29 cellular contexts compared by ENCODE assay signal in genomic region chr5:150306775-150307174, GRCh38. TPM values are rescaled to one million over a fixed set of nuclear protein-coding genes. Genes with fewer than 3 reads are reported as not detected.
"Had no signal": no experiment of that assay in that cellular context is flagged by ENCODE, and none has a peak within 500 bp of the region (broad histone marks: within the 10 kb centered on the region; RNA-seq: fewer than 3 reads in every experiment).

No MANE protein-coding gene starts in this region.

- H3K36me3 ChIP-seq: esophagus squamous epithelium, heart right ventricle, left lung, prostate gland, right atrium auricular region, spleen, tibial artery, upper lobe of right lung, vagina had no signal

- H3K4me3 ChIP-seq: coronary artery, esophagus squamous epithelium, heart right ventricle, left lung, prostate gland, right atrium auricular region, skin epidermis, spleen, testis, tibial artery, upper lobe of right lung, vagina had no signal

- H3K9me3 Mint-ChIP-seq: natural killer cell; neural crest cell; stimulated activated memory B cell treated with anti-CD40 and anti-IgM and Interleukin-4, amounts not matched to agents 10 μg/mL and 1 μg/mL and 100 μg/mL, for 72 hours had no signal

- DNase-seq: dermis blood vessel endothelial cell; effector memory CD4-positive, alpha-beta T cell; esophagus squamous epithelium; foreskin melanocyte; glutamatergic neuron; heart right ventricle; hippocampal formation; left cardiac atrium; left lung; mesendoderm; natural killer cell; spleen; stimulated activated CD4-positive, alpha-beta T cell treated with anti-CD3 and anti-CD28 coated beads, Interleukin-4, amount 100 ng/mL, for 4 hours; stimulated activated naive CD8-positive, alpha-beta T cell treated with anti-CD3 and anti-CD28 coated beads, Interleukin-15, Interleukin-2, amounts not matched to agents 100 U/mL and 50 U/mL, for 24 hours; testis; tibial artery; upper lobe of right lung had no signal

- H3K27me3 ChIP-seq: right atrium auricular region, testis, vagina had no signal

- ATAC-seq: heart right ventricle; left cardiac atrium; left lung; natural killer cell; stimulated activated memory B cell treated with anti-CD40 and anti-IgM and Interleukin-4, amounts not matched to agents 10 μg/mL and 1 μg/mL and 100 μg/mL, for 72 hours; stimulated activated naive CD8-positive, alpha-beta T cell treated with anti-CD3 and anti-CD28 coated beads, Interleukin-15, Interleukin-2, amounts not matched to agents 100 U/mL and 50 U/mL, for 24 hours; upper lobe of right lung had no signal

- H3K4me3 Mint-ChIP-seq: natural killer cell; neural crest cell; stimulated activated memory B cell treated with anti-CD40 and anti-IgM and Interleukin-4, amounts not matched to agents 10 μg/mL and 1 μg/mL and 100 μg/mL, for 72 hours had no signal

- H3K9me3 ChIP-seq: esophagus squamous epithelium, heart right ventricle, left lung, prostate gland, right atrium auricular region, spleen, testis, tibial artery, upper lobe of right lung, vagina had no signal

- H3K4me1 Mint-ChIP-seq: stimulated activated memory B cell treated with anti-CD40 and anti-IgM and Interleukin-4, amounts not matched to agents 10 μg/mL and 1 μg/mL and 100 μg/mL, for 72 hours had no signal

- H3K27ac Mint-ChIP-seq: natural killer cell; stimulated activated memory B cell treated with anti-CD40 and anti-IgM and Interleukin-4, amounts not matched to agents 10 μg/mL and 1 μg/mL and 100 μg/mL, for 72 hours had no signal

- H3K27ac ChIP-seq: coronary artery, esophagus squamous epithelium, heart right ventricle, left lung, prostate gland, right atrium auricular region, skin epidermis, spleen, testis, tibial artery, upper lobe of right lung, vagina had no signal

- H3K36me3 Mint-ChIP-seq: natural killer cell; stimulated activated memory B cell treated with anti-CD40 and anti-IgM and Interleukin-4, amounts not matched to agents 10 μg/mL and 1 μg/mL and 100 μg/mL, for 72 hours had no signal

RNA-seq across cellular contexts. Expression of gene ARSI, which starts 4.1 kb away (rescaled TPM):
- total RNA-seq: lung microvascular endothelial cell had no signal

RNA-seq across cellular contexts. Expression of gene CAMK2A, which starts 17.2 kb away (rescaled TPM):
- total RNA-seq: dermis blood vessel endothelial cell, endothelial cell of umbilical vein, epithelial cell of proximal tubule, kidney epithelial cell, lung microvascular endothelial cell, osteocyte had no signal
- polyA plus RNA-seq: endothelial cell of umbilical vein had no signal
